18 cellular contexts compared by ENCODE assay signal in the genomic region with DNA sequence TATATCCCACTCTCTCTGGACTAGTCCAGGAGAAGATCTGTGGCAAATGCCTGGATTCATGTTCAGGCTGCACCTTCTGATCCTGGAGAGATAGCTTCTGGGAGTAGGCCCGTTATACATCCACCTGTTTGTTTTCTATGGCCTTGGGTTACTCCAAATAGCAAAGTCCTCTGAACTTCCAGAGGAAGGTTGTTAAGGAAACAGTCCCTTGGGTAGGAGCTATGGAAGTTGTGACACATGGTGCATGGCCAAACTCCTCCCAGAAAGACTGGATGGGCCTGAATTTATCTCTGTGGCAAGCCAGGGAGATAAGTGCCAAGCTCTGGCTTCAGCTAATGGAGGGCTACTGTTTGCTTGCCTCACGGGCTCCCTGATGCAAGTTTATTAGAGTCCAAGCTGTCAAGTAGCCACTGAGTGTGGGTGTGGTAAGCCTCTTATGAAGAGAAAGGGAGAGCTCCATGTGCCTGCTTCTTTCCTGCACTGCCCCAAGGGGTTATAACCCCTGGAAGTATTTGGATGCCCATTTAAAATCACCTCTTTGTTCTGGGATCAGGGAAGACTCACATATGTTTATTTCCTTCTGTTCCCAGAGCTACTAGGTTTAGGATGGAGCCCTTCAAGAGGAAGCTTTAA.
"Had no signal": no experiment of that assay in that cellular context is flagged by ENCODE, and none has a peak within 500 bp of the region (broad histone marks: within the 10 kb centered on the region; RNA-seq: fewer than 3 reads in every experiment).

No MANE protein-coding gene starts in this region.

- H3K4me3 ChIP-seq: body of pancreas, esophagus muscularis mucosa, gastrocnemius medialis, lower lobe of right lung, testis had no signal

- H3K4me1 ChIP-seq: body of pancreas, esophagus muscularis mucosa, gastrocnemius medialis, lower lobe of right lung, testis had no signal

- H3K9me3 ChIP-seq: body of pancreas, gastrocnemius medialis, testis had no signal

- H3K27ac ChIP-seq: body of pancreas, esophagus muscularis mucosa, gastrocnemius medialis, lower lobe of right lung, testis had no signal

- H3K36me3 ChIP-seq: esophagus muscularis mucosa, gastrocnemius medialis, lower lobe of right lung had no signal

- DNase-seq: activated gamma-delta T cell treated with Interleukin-2 at 50 U/mL for 16 hours; activated T-cell treated with anti-CD3 and anti-CD28 coated beads, Interleukin-2, amount 50 U/mL, for 1 hour; anterior cingulate cortex; body of pancreas; dermis blood vessel endothelial cell; effector memory CD8-positive, alpha-beta T cell; gastrocnemius medialis; head of caudate nucleus; lower lobe of right lung; mesendoderm; naive thymus-derived CD4-positive, alpha-beta T cell; stimulated activated CD4-positive, alpha-beta T cell treated with anti-CD3 and anti-CD28 coated beads, Interleukin-2, amount 100 ng/mL, for 48 hours; stimulated activated CD8-positive, alpha-beta memory T cell treated with anti-CD3 and anti-CD28 coated beads, Interleukin-4, amount 100 ng/mL, for 48 hours; stimulated activated naive CD4-positive, alpha-beta T cell; T-helper 1 cell; T-helper 9 cell; testis had no signal

- ATAC-seq: body of pancreas; effector memory CD8-positive, alpha-beta T cell; gastrocnemius medialis; lower lobe of right lung; naive thymus-derived CD4-positive, alpha-beta T cell had no signal

- H3K27me3 ChIP-seq: body of pancreas, esophagus muscularis mucosa, gastrocnemius medialis, testis had no signal
